Comparison of ENCODE assay signal across 19 cellular contexts in genomic region chr5:142897328-142897727, GRCh38.
A peak's percentile ranks its signal among the peaks of the same experiment; 100 is the strongest.
DNase-seq lines count a peak whose midpoint lies in the region; ATAC-seq and TF ChIP-seq lines count a peak whose summit lies in the region.
"Had no signal": no experiment of that assay in that cellular context is flagged by ENCODE, and none has a peak within 500 bp of the region (broad histone marks: within the 10 kb centered on the region; RNA-seq: fewer than 3 reads in every experiment).

No MANE protein-coding gene starts in this region.

- H3K27ac Mint-ChIP-seq in H9: peak overlapping the region; percentile 16 to 93 (median 30); a peak in 5 of 7 replicates
- H3K27ac Mint-ChIP-seq in central memory CD8-positive, alpha-beta T cell (ENCODE audit: low read depth): peak overlapping the region; percentile 49
- H3K27ac Mint-ChIP-seq: B cell; CD8-positive, alpha-beta T cell had no signal

- H2BK120ac ChIP-seq in H9 (ENCODE audit: low read depth, low read length, poor library complexity, severe bottlenecking) (no peak overlapping the region), IMR-90 (ENCODE audit: low read depth, low read length) (no peak overlapping the region)

- no peak overlapping the region for H2BK20ac ChIP-seq in H9 (ENCODE audit: low read depth, low read length, poor library complexity, severe bottlenecking)
- peak overlapping the region; percentile 22; the same call in 1 of the 2 replicates for H2BK20ac ChIP-seq in IMR-90 (ENCODE audit: low read depth, low read length)

- H3K36me3 Mint-ChIP-seq in H9 (ENCODE audit: insufficient read depth in 1 of 3, low read depth in 3 of 3): peaks cover 7 to 12% (median 8%) of the 10 kb centered on the region in 3 experiments; a peak in 6 of 7 replicates
- peaks cover 41% of the 10 kb centered on the region for H3K36me3 Mint-ChIP-seq in central memory CD8-positive, alpha-beta T cell (ENCODE audit: insufficient read depth)

- H3K4ac ChIP-seq in H9 (ENCODE audit: low read depth, low read length) (no peak overlapping the region), IMR-90 (ENCODE audit: low read depth, low read length) (no peak overlapping the region)

- H3T11ph ChIP-seq in H9 (ENCODE audit: low read length): no peak overlapping the region

- POLR2A ChIA-PET in IMR-90 (lab: Charles Lee; ENCODE audit: unreplicated experiment): no interaction called here

- H3K18ac ChIP-seq in H9 (ENCODE audit: insufficient read length, low read depth, low read length) (no peak overlapping the region), IMR-90 (ENCODE audit: low read depth, low read length) (no peak overlapping the region)

- in situ Hi-C loops in IMR-90 (cut with MboI; ENCODE audit: low sequenced_read_pairs): no loop called here

- no peak overlapping the region for H3K4me3 Mint-ChIP-seq in H9
- H3K4me3 Mint-ChIP-seq in central memory CD8-positive, alpha-beta T cell: no peak overlapping the region
- H3K4me3 Mint-ChIP-seq: B cell; CD8-positive, alpha-beta T cell had no signal

- H2AFZ ChIP-seq in H9 (ENCODE audit: low read length) (no peak overlapping the region), IMR-90 (replicated peaks; ENCODE audit: low read length, poor library complexity) (no peak overlapping the region)

- TF ChIP-seq POLR2A in IMR-90 (IDR thresholded peaks at IDR 0.05; ENCODE audit: low read depth, low read length): no peak

- H3K23me2 ChIP-seq in H9 (ENCODE audit: insufficient read length, low read depth, low read length, poor library complexity, severe bottlenecking): no peaks in the 10 kb centered on the region

- H4K8ac ChIP-seq in H9 (replicated peaks; ENCODE audit: insufficient read length, low read depth, low read length): no peak overlapping the region
- H4K8ac ChIP-seq in IMR-90 (ENCODE audit: low read depth in 2 of 2, low read length in 2 of 2): no peak overlapping the region

- TF ChIP-seq CTCF in H9 (conservative IDR thresholded peaks at IDR 0.05) (no peak), IMR-90 (conservative IDR thresholded peaks at IDR 0.05; ENCODE audit: low read depth, low read length) (no peak)

- H4K5ac ChIP-seq in H9 (ENCODE audit: insufficient read length, low read depth, low read length) (no peak overlapping the region), IMR-90 (ENCODE audit: low read depth, low read length) (no peak overlapping the region)

- no peak overlapping the region for H2BK15ac ChIP-seq in H9 (ENCODE audit: low read depth, low read length)
- H2BK15ac ChIP-seq in IMR-90 (ENCODE audit: low read depth, low read length): no peak overlapping the region

- H3K14ac ChIP-seq in H9 (ENCODE audit: insufficient read depth, low read length): no peak overlapping the region
- no peak overlapping the region for H3K14ac ChIP-seq in IMR-90 (replicated peaks; ENCODE audit: low read depth, low read length)

- BruUV-seq in IMR-90 (replicated peaks; lab: Mats Ljungman, UMichigan): no TSS peak

- no peak for ATAC-seq in IMR-90 (ENCODE audit: low read depth)
- ATAC-seq in central memory CD8-positive, alpha-beta T cell (replicated peaks; ENCODE audit: extremely low read depth, poor library complexity, severe bottlenecking): no peak
- no peak for ATAC-seq in GM18907 (IDR thresholded peaks at IDR 0.05; ENCODE audit: unreplicated experiment)
- ATAC-seq: CD8-positive, alpha-beta T cell; GM12878; K562 had no signal

- H3K27me3 ChIP-seq in H9 (ENCODE audit: insufficient read depth, low read length) (no peaks in the 10 kb centered on the region), IMR-90 (ENCODE audit: control insufficient read depth, insufficient read depth, low read length) (no peaks in the 10 kb centered on the region; the same call in 1 of the 2 replicates), iPS-20b (ENCODE audit: insufficient read depth, low read length) (no peaks in the 10 kb centered on the region)
- H3K27me3 ChIP-seq: BLaER1 treated with 17β-estradiol and CSF1 and Interleukin-3, amounts not matched to agents 10 nM and 100 nM had no signal

- DNase-seq in H9 (no peak), IMR-90 (no peak), NCI-H1436 treated with DMSO at 0.1 percent for 48 hours (lab: John Stamatoyannopoulos, UW) (no peak), DMS53 (lab: John Stamatoyannopoulos, UW) (no peak), HCEC 1CT (no peak)
- no peak for DNase-seq in central memory CD8-positive, alpha-beta T cell (ENCODE audit: low spot score in 2 of 2)
- DNase-seq: 8988T; Calu3; CD8-positive, alpha-beta T cell; DND-41; EL; GOT3 had no signal

- H3K4me1 ChIP-seq in H9 (ENCODE audit: insufficient read depth, low read length): peaks cover 8% of the 10 kb centered on the region
- peaks cover 14% of the 10 kb centered on the region for H3K4me1 ChIP-seq in IMR-90 (ENCODE audit: control insufficient read depth, insufficient read depth, low read length)
- H3K4me1 ChIP-seq in iPS-20b (ENCODE audit: insufficient read depth, low read length): peaks cover 38% of the 10 kb centered on the region; the same call in 1 of the 2 replicates
- H3K4me1 ChIP-seq: HAP-1 had no signal

- H3K9me3 Mint-ChIP-seq in H9: no peaks in the 10 kb centered on the region; a peak in 1 of 5 replicates
- no peaks in the 10 kb centered on the region for H3K9me3 Mint-ChIP-seq in central memory CD8-positive, alpha-beta T cell
- H3K9me3 Mint-ChIP-seq: CD8-positive, alpha-beta T cell had no signal

- H3K4me3 ChIP-seq in IMR-90 (ENCODE audit: insufficient read depth, low read depth, low read length): no peak overlapping the region
- H3K4me3 ChIP-seq in iPS-20b (ENCODE audit: low read length): no peak overlapping the region
- H3K4me3 ChIP-seq: BLaER1 treated with 17β-estradiol and CSF1 and Interleukin-3, amounts not matched to agents 10 nM and 100 nM; GM12878; HAP-1; K562 had no signal

- H3K9ac ChIP-seq in H9 (ENCODE audit: extremely low read depth, insufficient read length, low read length) (no peak overlapping the region), IMR-90 (ENCODE audit: low read depth, low read length) (no peak overlapping the region), iPS-20b (ENCODE audit: low read depth, low read length) (peak overlapping the region; percentile 66; the same call in 1 of the 2 replicates)
- H3K9ac ChIP-seq: BLaER1 treated with 17β-estradiol and CSF1 and Interleukin-3, amounts not matched to agents 10 nM and 100 nM had no signal

- H3K23ac ChIP-seq in H9 (ENCODE audit: insufficient read length, low read depth, low read length) (no peak overlapping the region), IMR-90 (ENCODE audit: low read depth, low read length) (no peak overlapping the region)

- H3K9me3 ChIP-seq in H9 (ENCODE audit: control insufficient read depth, low read depth, low read length) (no peaks in the 10 kb centered on the region), IMR-90 (ENCODE audit: control insufficient read depth, insufficient read depth, low read length) (no peaks in the 10 kb centered on the region), iPS-20b (ENCODE audit: insufficient read depth, low read depth, low read length) (no peaks in the 10 kb centered on the region)
- H3K9me3 ChIP-seq: BLaER1 treated with 17β-estradiol and CSF1 and Interleukin-3, amounts not matched to agents 10 nM and 100 nM; HAP-1 had no signal

- no peaks in the 10 kb centered on the region for H3K27me3 Mint-ChIP-seq in H9 (ENCODE audit: low read depth)
- no peaks in the 10 kb centered on the region for H3K27me3 Mint-ChIP-seq in central memory CD8-positive, alpha-beta T cell
- H3K27me3 Mint-ChIP-seq: B cell had no signal

- dilution Hi-C loops in IMR-90 (cut with HindIII; ENCODE audit: low sequenced_read_pairs, unreplicated experiment): loop anchor here (25.0 kb wide), 1 partner anchor 185 kb away; no protein-coding TSS in a partner anchor

- WGBS in H9 (ENCODE audit: extremely low coverage, insufficient read length, low lambda C conversion rate): no CpG with 5 or more reads among the region's 4 CpGs
- WGBS in IMR-90 (ENCODE audit: extremely low coverage in 2 of 2, insufficient read length in 1 of 2), 2 experiments: no CpG with 5 or more reads among the region's 4 CpGs

- no peak overlapping the region for H2AK9ac ChIP-seq in IMR-90 (replicated peaks; ENCODE audit: low read depth, low read length, poor library complexity)

- no peak overlapping the region for H2BK5ac ChIP-seq in H9 (ENCODE audit: insufficient read length, low read length)
- H2BK5ac ChIP-seq in IMR-90 (ENCODE audit: low read depth, low read length, poor library complexity, severe bottlenecking): no peak overlapping the region

- intact Hi-C loops in IMR-90 (cut with micrococcal nuclease): no loop called here

- peaks cover 10% of the 10 kb centered on the region for H3K9me1 ChIP-seq in IMR-90 (ENCODE audit: insufficient read depth, low read length)

- H3K79me2 ChIP-seq in H9 (ENCODE audit: insufficient read depth, low read length): no peaks in the 10 kb centered on the region

- H3K4me1 Mint-ChIP-seq in H9: peaks cover 62 to 68% of the 10 kb centered on the region in 2 experiments
- peaks cover 25% of the 10 kb centered on the region for H3K4me1 Mint-ChIP-seq in central memory CD8-positive, alpha-beta T cell
- H3K4me1 Mint-ChIP-seq: B cell had no signal

- no peak overlapping the region for H3K4me2 ChIP-seq in H9 (ENCODE audit: insufficient read depth, insufficient read length, low read length)
- no peak overlapping the region for H3K4me2 ChIP-seq in IMR-90 (ENCODE audit: low read depth, low read length)
- H3K4me2 ChIP-seq: BLaER1 treated with 17β-estradiol and CSF1 and Interleukin-3, amounts not matched to agents 10 nM and 100 nM had no signal

- no peaks in the 10 kb centered on the region for H3K79me1 ChIP-seq in H9 (ENCODE audit: insufficient read depth, low read depth, low read length, poor library complexity, severe bottlenecking)
- H3K79me1 ChIP-seq in IMR-90 (ENCODE audit: low read depth in 1 of 2, low read length in 2 of 2): no peaks in the 10 kb centered on the region; a peak in 1 of 4 replicates

- H2BK12ac ChIP-seq in H9 (ENCODE audit: insufficient read length, low read depth, low read length): no peak overlapping the region

- peak overlapping the region; percentile 91 for H3K27ac ChIP-seq in H9 (ENCODE audit: insufficient read length, low read depth, low read length)
- H3K27ac ChIP-seq in IMR-90 (ENCODE audit: insufficient read depth, low read length): no peak overlapping the region
- H3K27ac ChIP-seq in iPS-20b (ENCODE audit: low read length): peak overlapping the region; percentile 54
- H3K27ac ChIP-seq: BLaER1 treated with 17β-estradiol and CSF1 and Interleukin-3, amounts not matched to agents 10 nM and 100 nM had no signal

- H4K91ac ChIP-seq in H9 (ENCODE audit: insufficient read length, low read depth, low read length): no peak overlapping the region
- H4K91ac ChIP-seq in IMR-90 (ENCODE audit: insufficient read depth, low read depth, low read length): no peak overlapping the region

- CTCF ChIA-PET in IMR-90 (lab: Yijun Ruan, JAX): interaction anchor here (0.5 to 2.1 kb wide), 4 partner anchors 9 to 257 kb away, joined by 3 to 9 read pairs (median 3); no protein-coding TSS in a partner anchor

- H2AK5ac ChIP-seq in H9 (ENCODE audit: insufficient read length, low read length) (no peak overlapping the region), IMR-90 (ENCODE audit: low read depth, low read length) (no peak overlapping the region)

- no peak for TF ChIP-seq RAD21 in IMR-90 (IDR thresholded peaks at IDR 0.05; ENCODE audit: low read length)

- no peak overlapping the region for H3K56ac ChIP-seq in H9 (ENCODE audit: insufficient read length, low read depth, low read length)
- no peak overlapping the region for H3K56ac ChIP-seq in IMR-90 (ENCODE audit: extremely low read depth, insufficient read depth, low read length)

- no peaks in the 10 kb centered on the region for H3K36me3 ChIP-seq in IMR-90 (ENCODE audit: control insufficient read depth, insufficient read depth, low read length)
- peaks cover 12% of the 10 kb centered on the region; the same call in 1 of the 2 replicates for H3K36me3 ChIP-seq in iPS-20b (ENCODE audit: insufficient read depth, low read depth, low read length)
- H3K36me3 ChIP-seq: HAP-1 had no signal

- H4K20me1 ChIP-seq in H9 (ENCODE audit: control insufficient read depth, insufficient read depth, insufficient read length) (no peaks in the 10 kb centered on the region), IMR-90 (ENCODE audit: insufficient read depth, low read length) (no peaks in the 10 kb centered on the region)
